In genomic region chrX:39144323-39144722, GRCh38 we compare ENCODE assay signal across 12 cellular contexts.
DNase-seq lines count a peak whose midpoint lies in the region; ATAC-seq and TF ChIP-seq lines count a peak whose summit lies in the region.
"Had no signal": no experiment of that assay in that cellular context is flagged by ENCODE, and none has a peak within 500 bp of the region (broad histone marks: within the 10 kb centered on the region; RNA-seq: fewer than 3 reads in every experiment).

No MANE protein-coding gene starts in this region.

- ATAC-seq in GM19452 (IDR thresholded peaks at IDR 0.05; ENCODE audit: unreplicated experiment): peak; percentile 64
- ATAC-seq in HG03103 (IDR thresholded peaks at IDR 0.05; ENCODE audit: low read depth, unreplicated experiment): peak; percentile 61

- H3K79me2 ChIP-seq in OCI-LY3 (ENCODE audit: low read length): no peaks in the 10 kb centered on the region

- H3K4me1 Mint-ChIP-seq in activated naive CD8-positive, alpha-beta T cell treated with anti-CD3 and anti-CD28 coated beads for 36 hours: no peaks in the 10 kb centered on the region

- H3K4me3 ChIP-seq in BLaER1 (no peak overlapping the region), OCI-LY3 (ENCODE audit: low read length) (peak overlapping the region; percentile 61), suprapubic skin (no peak overlapping the region)

- TF ChIP-seq POLR2A in suprapubic skin (IDR thresholded peaks at IDR 0.05): no peak

- no peaks in the 10 kb centered on the region for H3K9me3 Mint-ChIP-seq in activated naive CD8-positive, alpha-beta T cell treated with anti-CD3 and anti-CD28 coated beads for 36 hours

- H3K4me2 ChIP-seq in BLaER1 (peak overlapping the region; percentile 76), OCI-LY3 (ENCODE audit: low read length) (peak overlapping the region; percentile 81)

- H3K4me1 ChIP-seq in BLaER1 (peaks cover 35% of the 10 kb centered on the region), OCI-LY3 (ENCODE audit: low read length) (peaks cover 38% of the 10 kb centered on the region), suprapubic skin (no peaks in the 10 kb centered on the region)

- H2AFZ ChIP-seq in OCI-LY3 (ENCODE audit: low read depth, low read length): no peak overlapping the region

- H3K9ac ChIP-seq in BLaER1 (no peak overlapping the region; the same call in 1 of the 2 replicates), OCI-LY3 (ENCODE audit: low read length) (peak overlapping the region; percentile 41; the same call in 1 of the 2 replicates)

- no peaks in the 10 kb centered on the region for H3K27me3 Mint-ChIP-seq in activated naive CD8-positive, alpha-beta T cell treated with anti-CD3 and anti-CD28 coated beads for 36 hours

- H3K4me3 Mint-ChIP-seq in activated naive CD8-positive, alpha-beta T cell treated with anti-CD3 and anti-CD28 coated beads for 36 hours: no peak overlapping the region

- DNase-seq in GM19240 (ENCODE audit: insufficient read length, low spot score): no peak
- no peak for DNase-seq in suprapubic skin (ENCODE audit: low spot score in 2 of 2)
- no peak for DNase-seq in activated naive CD8-positive, alpha-beta T cell treated with anti-CD3 and anti-CD28 coated beads for 36 hours
- no peak for DNase-seq in AG08396 (ENCODE audit: low spot score)
- DNase-seq: activated CD4-positive, alpha-beta T cell treated with anti-CD3 and anti-CD28 coated beads for 48 hours; activated naive CD4-positive, alpha-beta T cell treated with anti-CD3 and anti-CD28 coated beads, Interleukin-2, amount 50 U/mL, for 16 hours; cortex of kidney; SHP77 treated with DMSO at 0.1 percent for 48 hours had no signal

- TF ChIP-seq EP300 in suprapubic skin (IDR thresholded peaks at IDR 0.05): no peak

- 67% methylated on average over 3 of the region's 3 CpGs for WGBS in suprapubic skin

- H3K27ac Mint-ChIP-seq in activated naive CD8-positive, alpha-beta T cell treated with anti-CD3 and anti-CD28 coated beads for 36 hours: no peak overlapping the region

- no peak for TF ChIP-seq CTCF in OCI-LY3 (IDR thresholded peaks at IDR 0.05; ENCODE audit: low read depth, low read length)
- TF ChIP-seq CTCF in suprapubic skin (IDR thresholded peaks at IDR 0.05): no peak

- H3K36me3 Mint-ChIP-seq in activated naive CD8-positive, alpha-beta T cell treated with anti-CD3 and anti-CD28 coated beads for 36 hours: no peaks in the 10 kb centered on the region

- H3K9me3 ChIP-seq in BLaER1: no peaks in the 10 kb centered on the region
- no peaks in the 10 kb centered on the region for H3K9me3 ChIP-seq in OCI-LY3 (ENCODE audit: insufficient read depth, low read length)
- no peaks in the 10 kb centered on the region for H3K9me3 ChIP-seq in suprapubic skin

- H3K27ac ChIP-seq in BLaER1 (peak overlapping the region; percentile 83), OCI-LY3 (ENCODE audit: low read length) (peak overlapping the region; percentile 68), suprapubic skin (no peak overlapping the region)

- H3K36me3 ChIP-seq in BLaER1 (no peaks in the 10 kb centered on the region), OCI-LY3 (replicated peaks; ENCODE audit: low read depth, low read length) (no peaks in the 10 kb centered on the region), suprapubic skin (no peaks in the 10 kb centered on the region)

- no peaks in the 10 kb centered on the region for H4K20me1 ChIP-seq in BLaER1
- no peaks in the 10 kb centered on the region for H4K20me1 ChIP-seq in OCI-LY3 (ENCODE audit: insufficient read depth, low read length)

- H3K27me3 ChIP-seq in BLaER1: no peaks in the 10 kb centered on the region
- H3K27me3 ChIP-seq in OCI-LY3 (ENCODE audit: low read depth, low read length): peaks cover 9% of the 10 kb centered on the region; the same call in 1 of the 2 replicates
- no peaks in the 10 kb centered on the region for H3K27me3 ChIP-seq in suprapubic skin
